14 cellular contexts compared by ENCODE assay signal in the genomic region with DNA sequence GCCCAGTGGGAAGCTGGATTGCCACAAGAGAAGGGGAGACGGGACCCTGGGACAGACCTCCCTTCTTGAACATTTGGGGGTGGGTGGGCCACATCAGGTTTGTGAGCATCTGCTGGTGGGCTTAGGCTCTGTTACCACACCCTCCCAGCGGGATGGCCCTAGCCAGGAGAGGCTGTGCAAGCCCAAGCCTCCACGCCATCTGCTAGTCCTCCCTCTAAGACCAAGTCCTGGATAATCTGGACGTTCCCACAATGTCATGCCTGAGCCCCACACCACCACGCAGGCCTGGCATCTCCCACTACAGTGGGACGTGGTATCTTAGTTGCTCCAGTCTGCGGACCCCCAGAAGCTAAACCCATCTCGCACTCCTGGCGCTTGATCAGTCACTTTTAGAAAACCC. TPM values are rescaled to one million over a fixed set of nuclear protein-coding genes. Genes with fewer than 3 reads are reported as not detected.
A peak's percentile ranks its signal among the peaks of the same experiment; 100 is the strongest.
DNase-seq lines count a peak whose midpoint lies in the region; ATAC-seq and TF ChIP-seq lines count a peak whose summit lies in the region.
"Had no signal": no experiment of that assay in that cellular context is flagged by ENCODE, and none has a peak within 500 bp of the region (broad histone marks: within the 10 kb centered on the region; RNA-seq: fewer than 3 reads in every experiment).

No MANE protein-coding gene starts in this region.

- peak overlapping the region in 5 of 7 donors; percentile 47 to 79 (median 68) for H3K27ac Mint-ChIP-seq in CD4-positive, alpha-beta memory T cell

- no peaks in the 10 kb centered on the region for H3K9me3 ChIP-seq in CD4-positive, alpha-beta memory T cell (ENCODE audit: control insufficient read depth in 1 of 2, low read length in 2 of 2)
- H3K9me3 ChIP-seq in psoas muscle: no peaks in the 10 kb centered on the region

- CTCF ChIA-PET in CD4-positive, alpha-beta memory T cell (lab: Charles Lee; ENCODE audit: partially characterized antibody): interaction anchor here (0.6 to 1.3 kb wide), 3 partner anchors 9 to 298 kb away, joined by 3 read pairs; no protein-coding TSS in a partner anchor

- peak overlapping the region in 1 of 8 donors; percentile 25 for H3K4me3 Mint-ChIP-seq in CD4-positive, alpha-beta memory T cell

- H3K9me3 Mint-ChIP-seq in CD4-positive, alpha-beta memory T cell: no peaks in the 10 kb centered on the region

- H3K27me3 Mint-ChIP-seq in CD4-positive, alpha-beta memory T cell: no peaks in the 10 kb centered on the region

- no peak for TF ChIP-seq CTCF in psoas muscle (IDR thresholded peaks at IDR 0.05)

- peaks cover 11 to 47% (median 26%) of the 10 kb centered on the region in 4 donors for H3K4me1 Mint-ChIP-seq in CD4-positive, alpha-beta memory T cell

- H3K36me3 Mint-ChIP-seq in CD4-positive, alpha-beta memory T cell: peaks cover 0 to 2% of the 10 kb centered on the region in 2 donors

- intact Hi-C loops in CD4-positive, alpha-beta memory T cell (cut with micrococcal nuclease): loop anchor here (10.0 kb wide), 1 partner anchor 397 kb away; no protein-coding TSS in a partner anchor
- intact Hi-C loops in psoas muscle (cut with DNase I): loop anchor here in 1 of 2 donors (1.0 kb wide), 1 partner anchor 22 kb away; a partner anchor contains a TSS

- H3K27ac ChIP-seq in CD4-positive, alpha-beta memory T cell (ENCODE audit: low read depth, low read length): no peak overlapping the region
- H3K27ac ChIP-seq in epithelial cell of prostate: peak overlapping the region; percentile 98
- H3K27ac ChIP-seq in psoas muscle: peak overlapping the region; percentile 9

- no peaks in the 10 kb centered on the region for H3K36me3 ChIP-seq in CD4-positive, alpha-beta memory T cell (ENCODE audit: insufficient read depth, low read length)
- H3K36me3 ChIP-seq in psoas muscle (ENCODE audit: insufficient read depth in 1 of 2, low read depth in 1 of 2): no peaks in the 10 kb centered on the region

- ATAC-seq in psoas muscle: no peak
- no peak for ATAC-seq in GM21367 (IDR thresholded peaks at IDR 0.05; ENCODE audit: unreplicated experiment)
- ATAC-seq in GM21381 (IDR thresholded peaks at IDR 0.05; ENCODE audit: unreplicated experiment): no peak

- peaks cover 31% of the 10 kb centered on the region for H3K4me1 ChIP-seq in CD4-positive, alpha-beta memory T cell (ENCODE audit: insufficient read depth, low read length)
- H3K4me1 ChIP-seq in psoas muscle: peaks cover 30% of the 10 kb centered on the region

- POLR2A ChIA-PET in CD4-positive, alpha-beta memory T cell (lab: Charles Lee; ENCODE audit: partially characterized antibody): interaction anchor here (1.3 to 2.2 kb wide), 3 partner anchors 19 to 21 kb away, joined by 3 to 9 read pairs (median 4); a partner anchor contains a TSS

- no peak for DNase-seq in CD4-positive, alpha-beta memory T cell
- DNase-seq in NCI-H82 treated with DMSO at 0.1 percent for 48 hours (lab: John Stamatoyannopoulos, UW; ENCODE audit: unreplicated experiment) (peak; percentile 96), epithelial cell of prostate (ENCODE audit: low read depth, low spot score) (no peak), psoas muscle (no peak), LoVo (ENCODE audit: low spot score) (no peak)
- no peak for DNase-seq in stimulated activated CD4-positive, alpha-beta T cell treated with anti-CD3 and anti-CD28 coated beads, Interleukin-12 subunit alpha, Interleukin-12 subunit beta, amount 100 ng/mL, for 4 hours
- DNase-seq: C1 segment of cervical spinal cord; GOT3; Kasumi-1; NCI-H2081 treated with DMSO at 0.1 percent for 48 hours; NK-92 treated with Interleukin-12 subunit alpha and Interleukin-12 subunit beta, amount 100 ng/mL, for 24 hours; stimulated activated CD4-positive, alpha-beta T cell treated with anti-CD3 and anti-CD28 coated beads, Interleukin-2, amount 100 ng/mL, for 48 hours had no signal

- no peaks in the 10 kb centered on the region for H3K27me3 ChIP-seq in CD4-positive, alpha-beta memory T cell (ENCODE audit: insufficient read depth, low read length)
- peaks cover 0 to 16% (median 0%) of the 10 kb centered on the region in 3 donors for H3K27me3 ChIP-seq in psoas muscle (ENCODE audit: insufficient read depth in 3 of 3, low read length in 2 of 3)

- no peak overlapping the region for H3K4me3 ChIP-seq in CD4-positive, alpha-beta memory T cell (ENCODE audit: low read length in 2 of 2)
- H3K4me3 ChIP-seq in psoas muscle: no peak overlapping the region

- 52 to 63% (median 57%) methylated on average over 9 of the region's 9 CpGs for WGBS in psoas muscle, 3 donors

RNA-seq across cellular contexts. Expression of a gene that starts 3.7 kb away (rescaled TPM):
- total RNA-seq in CD4-positive, alpha-beta memory T cell: 10 to 100 TPM; 10.9 to 12.0 TPM
- polyA plus RNA-seq in CD4-positive, alpha-beta memory T cell: 1 to 10 TPM; 1.3 to 2.9 TPM
- total RNA-seq in psoas muscle: 10 to 100 TPM; 11.3 to 26.2 (median 17.8) TPM
- 10 to 100 TPM in 2 of 3 donors, 1 to 10 TPM in 1; 7.7 to 16.0 (median 11.5) TPM for polyA plus RNA-seq in psoas muscle

RNA-seq across cellular contexts. Expression of a gene that starts 12.1 kb away (rescaled TPM):
- under 1 TPM; 0.61 to 0.80 TPM for total RNA-seq in CD4-positive, alpha-beta memory T cell
- not detected for polyA plus RNA-seq in CD4-positive, alpha-beta memory T cell
- total RNA-seq in psoas muscle: under 1 TPM; 0.37 to 0.92 (median 0.52) TPM
- polyA plus RNA-seq in psoas muscle: under 1 TPM; 0.19 to 0.40 (median 0.20) TPM

RNA-seq across cellular contexts. Expression of a gene that starts 21.8 kb away (rescaled TPM):
- total RNA-seq in CD4-positive, alpha-beta memory T cell: 100 to 1,000 TPM; 179 to 185 TPM
- 100 to 1,000 TPM; 382 to 488 TPM for polyA plus RNA-seq in CD4-positive, alpha-beta memory T cell
- total RNA-seq in psoas muscle: 100 to 1,000 TPM in 1 of 4 donors, 10 to 100 TPM in 3; 90.2 to 122 (median 92.8) TPM
- 100 to 1,000 TPM; 161 to 271 (median 166) TPM for polyA plus RNA-seq in psoas muscle

RNA-seq across cellular contexts. Expression of a gene that starts 46.0 kb away (rescaled TPM):
- total RNA-seq in CD4-positive, alpha-beta memory T cell: 10 to 100 TPM; 76.0 to 91.4 TPM
- polyA plus RNA-seq in CD4-positive, alpha-beta memory T cell: 1 to 10 TPM in 1 of 2 donors, under 1 TPM in 1; 0.19 to 3.5 TPM
- 1,000 to 10,000 TPM; 1,061 to 1,869 (median 1,568) TPM for total RNA-seq in psoas muscle
- 100 to 1,000 TPM; 397 to 658 (median 442) TPM for polyA plus RNA-seq in psoas muscle

RNA-seq across cellular contexts. Expression of a gene that starts 52.8 kb away (rescaled TPM):
- total RNA-seq in CD4-positive, alpha-beta memory T cell: 10 to 100 TPM; 57.8 to 64.5 TPM
- 100 to 1,000 TPM; 108 to 157 TPM for polyA plus RNA-seq in CD4-positive, alpha-beta memory T cell
- 10 to 100 TPM; 35.7 to 43.4 (median 39.2) TPM for total RNA-seq in psoas muscle
- polyA plus RNA-seq in psoas muscle: 10 to 100 TPM; 70.9 to 86.2 (median 81.8) TPM
